ENCODE assay signal across 9 cellular contexts in genomic region chr11:20397281-20397680, GRCh38. TPM values are rescaled to one million over a fixed set of nuclear protein-coding genes. Genes with fewer than 3 reads are reported as not detected.
A peak's percentile ranks its signal among the peaks of the same experiment; 100 is the strongest.
DNase-seq lines count a peak whose midpoint lies in the region; ATAC-seq lines count a peak whose summit lies in the region.
"Had no signal": no experiment of that assay in that cellular context is flagged by ENCODE, and none has a peak within 500 bp of the region (broad histone marks: within the 10 kb centered on the region; RNA-seq: fewer than 3 reads in every experiment).

No MANE protein-coding gene starts in this region.

- intact Hi-C loops in activated T-helper 2 cell treated with anti-CD3 and anti-CD28 coated beads, Interferon-gamma antibody, Interleukin-2, Interleukin-4, amounts not matched to agents 10 μg/mL and 5 μg/mL and 100 μg/mL, durations not matched to agents 14 hours and 24 hours and 36 hours (cut with micrococcal nuclease), result loop anchor here (1.0 to 2.0 kb wide), 3 partner anchors 8 to 213 kb away; no protein-coding TSS in a partner anchor

- H3K9me3 Mint-ChIP-seq in activated naive CD8-positive, alpha-beta T cell treated with anti-CD3 and anti-CD28 coated beads, Interleukin-2, amount 50 U/mL, for 24 hours, result no peaks in the 10 kb centered on the region
- H3K9me3 Mint-ChIP-seq in activated T-helper 2 cell treated with anti-CD3 and anti-CD28 coated beads, Interferon-gamma antibody, Interleukin-2, Interleukin-4, amounts not matched to agents 10 μg/mL and 5 μg/mL and 100 μg/mL, durations not matched to agents 14 hours and 24 hours and 36 hours, result no peaks in the 10 kb centered on the region
- H3K9me3 Mint-ChIP-seq: activated naive CD4-positive, alpha-beta T cell treated with anti-CD3 and anti-CD28 coated beads, Interleukin-2, amount 50 U/mL, for 24 hours had no signal

- DNase-seq in DMS 273 treated with DMSO at 0.1 percent for 48 hours (lab: John Stamatoyannopoulos, UW) (peak; percentile 39), NCI-H345 (lab: John Stamatoyannopoulos, UW) (peak; percentile 47), iris pigment epithelial cell (ENCODE audit: low read depth) (peak; percentile 69), ureter (ENCODE audit: low spot score) (no peak)
- no peak for DNase-seq in activated naive CD8-positive, alpha-beta T cell treated with anti-CD3 and anti-CD28 coated beads, Interleukin-2, amount 50 U/mL, for 24 hours
- DNase-seq in activated T-helper 2 cell treated with anti-CD3 and anti-CD28 coated beads, Interferon-gamma antibody, Interleukin-2, Interleukin-4, amounts not matched to agents 10 μg/mL and 5 μg/mL and 100 μg/mL, durations not matched to agents 14 hours and 24 hours and 36 hours (ENCODE audit: low spot score), result no peak

- H3K4me1 Mint-ChIP-seq in activated naive CD8-positive, alpha-beta T cell treated with anti-CD3 and anti-CD28 coated beads, Interleukin-2, amount 50 U/mL, for 24 hours, result peaks cover 22% of the 10 kb centered on the region
- peaks cover 21% of the 10 kb centered on the region for H3K4me1 Mint-ChIP-seq in activated T-helper 2 cell treated with anti-CD3 and anti-CD28 coated beads, Interferon-gamma antibody, Interleukin-2, Interleukin-4, amounts not matched to agents 10 μg/mL and 5 μg/mL and 100 μg/mL, durations not matched to agents 14 hours and 24 hours and 36 hours (ENCODE audit: low read depth)

- H3K36me3 Mint-ChIP-seq in activated naive CD8-positive, alpha-beta T cell treated with anti-CD3 and anti-CD28 coated beads, Interleukin-2, amount 50 U/mL, for 24 hours (ENCODE audit: low read depth), result peaks cover 59% of the 10 kb centered on the region
- H3K36me3 Mint-ChIP-seq in activated T-helper 2 cell treated with anti-CD3 and anti-CD28 coated beads, Interferon-gamma antibody, Interleukin-2, Interleukin-4, amounts not matched to agents 10 μg/mL and 5 μg/mL and 100 μg/mL, durations not matched to agents 14 hours and 24 hours and 36 hours (ENCODE audit: low read depth), result peaks cover 69% of the 10 kb centered on the region

- H3K27me3 Mint-ChIP-seq in activated naive CD8-positive, alpha-beta T cell treated with anti-CD3 and anti-CD28 coated beads, Interleukin-2, amount 50 U/mL, for 24 hours, result no peaks in the 10 kb centered on the region
- no peaks in the 10 kb centered on the region for H3K27me3 Mint-ChIP-seq in activated T-helper 2 cell treated with anti-CD3 and anti-CD28 coated beads, Interferon-gamma antibody, Interleukin-2, Interleukin-4, amounts not matched to agents 10 μg/mL and 5 μg/mL and 100 μg/mL, durations not matched to agents 14 hours and 24 hours and 36 hours (ENCODE audit: low read depth)
- H3K27me3 Mint-ChIP-seq: activated naive CD4-positive, alpha-beta T cell treated with anti-CD3 and anti-CD28 coated beads, Interleukin-2, amount 50 U/mL, for 24 hours had no signal

- H3K27ac Mint-ChIP-seq in activated naive CD8-positive, alpha-beta T cell treated with anti-CD3 and anti-CD28 coated beads, Interleukin-2, amount 50 U/mL, for 24 hours, result no peak overlapping the region
- H3K27ac Mint-ChIP-seq in activated T-helper 2 cell treated with anti-CD3 and anti-CD28 coated beads, Interferon-gamma antibody, Interleukin-2, Interleukin-4, amounts not matched to agents 10 μg/mL and 5 μg/mL and 100 μg/mL, durations not matched to agents 14 hours and 24 hours and 36 hours, result no peak overlapping the region
- H3K27ac Mint-ChIP-seq: activated naive CD4-positive, alpha-beta T cell treated with anti-CD3 and anti-CD28 coated beads, Interleukin-2, amount 50 U/mL, for 24 hours had no signal

- no peak overlapping the region for H3K4me3 Mint-ChIP-seq in activated naive CD8-positive, alpha-beta T cell treated with anti-CD3 and anti-CD28 coated beads, Interleukin-2, amount 50 U/mL, for 24 hours
- H3K4me3 Mint-ChIP-seq in activated T-helper 2 cell treated with anti-CD3 and anti-CD28 coated beads, Interferon-gamma antibody, Interleukin-2, Interleukin-4, amounts not matched to agents 10 μg/mL and 5 μg/mL and 100 μg/mL, durations not matched to agents 14 hours and 24 hours and 36 hours (ENCODE audit: low read depth), result no peak overlapping the region
- H3K4me3 Mint-ChIP-seq: activated naive CD4-positive, alpha-beta T cell treated with anti-CD3 and anti-CD28 coated beads, Interleukin-2, amount 50 U/mL, for 24 hours had no signal

- ATAC-seq in GM19035 (IDR thresholded peaks at IDR 0.05; ENCODE audit: unreplicated experiment), result peak; percentile 93
- ATAC-seq in HG03103 (IDR thresholded peaks at IDR 0.05; ENCODE audit: low read depth, unreplicated experiment), result peak; percentile 86
- ATAC-seq in activated naive CD8-positive, alpha-beta T cell treated with anti-CD3 and anti-CD28 coated beads, Interleukin-2, amount 50 U/mL, for 24 hours, result peak; percentile 81

RNA-seq across cellular contexts. Expression of gene PRMT3, which starts 9.8 kb away (rescaled TPM):
- 26.5 TPM for total RNA-seq in ureter
- 38.3 and 39.2 TPM in 2 replicates for total RNA-seq in activated T-helper 2 cell treated with anti-CD3 and anti-CD28 coated beads, Interferon-gamma antibody, Interleukin-2, Interleukin-4, amounts not matched to agents 10 μg/mL and 5 μg/mL and 100 μg/mL, durations not matched to agents 14 hours and 24 hours and 36 hours

RNA-seq across cellular contexts. Expression of gene HTATIP2, which starts 33.8 kb away (rescaled TPM):
- 29.2 TPM for total RNA-seq in ureter
- 62.7 and 63.5 TPM in 2 replicates for total RNA-seq in activated T-helper 2 cell treated with anti-CD3 and anti-CD28 coated beads, Interferon-gamma antibody, Interleukin-2, Interleukin-4, amounts not matched to agents 10 μg/mL and 5 μg/mL and 100 μg/mL, durations not matched to agents 14 hours and 24 hours and 36 hours

Comparison
In these comparisons a context has a peak if more than half of its experiments do, and no peak if none do; other contexts are left out.
1. DNase-seq: peak in DMS 273 treated with DMSO at 0.1 percent for 48 hours (single experiment), NCI-H345 (single experiment) and iris pigment epithelial cell (single experiment); none in activated naive CD8-positive, alpha-beta T cell treated with anti-CD3 and anti-CD28 coated beads, Interleukin-2, amount 50 U/mL, for 24 hours (single experiment), ureter (single experiment) and activated T-helper 2 cell treated with anti-CD3 and anti-CD28 coated beads, Interferon-gamma antibody, Interleukin-2, Interleukin-4, amounts not matched to agents 10 μg/mL and 5 μg/mL and 100 μg/mL, durations not matched to agents 14 hours and 24 hours and 36 hours (single experiment).
2. Peak in every context shown above with its lines, with median percentiles within 50 percentile points of each other: ATAC-seq.